Comparison of ENCODE assay signal across 25 cellular contexts in genomic region chr15:51071609-51072008, GRCh38. TPM values are rescaled to one million over a fixed set of nuclear protein-coding genes. Genes with fewer than 3 reads are reported as not detected.
DNase-seq lines count a peak whose midpoint lies in the region; ATAC-seq, FAIRE-seq and TF ChIP-seq lines count a peak whose summit lies in the region.
"Had no signal": no experiment of that assay in that cellular context is flagged by ENCODE, and none has a peak within 500 bp of the region (broad histone marks: within the 10 kb centered on the region; RNA-seq: fewer than 3 reads in every experiment).

No MANE protein-coding gene starts in this region.

- no TSS peak for BruUV-seq in GM12878 (replicated peaks; lab: Mats Ljungman, UMichigan)

- CTCF ChIA-PET in activated CD8-positive, alpha-beta T cell treated with anti-CD3 and anti-CD28 coated beads, Interleukin-2, amount 10 ng/mL, durations not matched to agents 7 days and 5 days (lab: Charles Lee) = no interaction called here
- CTCF ChIA-PET in activated CD8-positive, alpha-beta T cell treated with anti-CD3 and anti-CD28 coated beads for 36 hours (lab: Charles Lee) = no interaction called here
- CTCF ChIA-PET in GM12878 (lab: Yijun Ruan, JAX) = no interaction called here

- TF ChIP-seq EP300 in GM12878 (IDR thresholded peaks at IDR 0.05; ENCODE audit: borderline replicate concordance in 1 of 2, control insufficient read depth in 1 of 2, low read depth in 2 of 2, low read length in 2 of 2) = no peak

- H3K27ac ChIP-seq in GM12878 (ENCODE audit: control insufficient read depth, insufficient read depth) = no peak overlapping the region
- H3K27ac ChIP-seq: GM23248, SJCRH30 had no signal

- peaks cover 30% of the 10 kb centered on the region for H3K4me1 Mint-ChIP-seq in activated CD8-positive, alpha-beta T cell treated with anti-CD3 and anti-CD28 coated beads, Interleukin-2, amount 10 ng/mL, durations not matched to agents 7 days and 5 days (ENCODE audit: low read depth)
- peaks cover 15% of the 10 kb centered on the region for H3K4me1 Mint-ChIP-seq in activated CD8-positive, alpha-beta T cell treated with anti-CD3 and anti-CD28 coated beads for 36 hours (ENCODE audit: low read depth)
- H3K4me1 Mint-ChIP-seq: H9 had no signal

- no peak overlapping the region for H3K4me3 ChIP-seq in GM12878
- H3K4me3 ChIP-seq: GM23248, SJCRH30 had no signal

- in situ Hi-C loops in GM12878 (cut with MboI) = no loop called here

- H4K20me1 ChIP-seq in GM12878 (ENCODE audit: control insufficient read depth, insufficient read depth) = no peaks in the 10 kb centered on the region

- TF ChIP-seq CTCF in activated CD8-positive, alpha-beta T cell treated with anti-CD3 and anti-CD28 coated beads for 36 hours (IDR thresholded peaks at IDR 0.05) = no peak
- no peak for TF ChIP-seq CTCF in GM12878 (IDR thresholded peaks at IDR 0.05 in 2 of 3, conservative IDR thresholded peaks at IDR 0.05 in 1 of 3; ENCODE audit: control insufficient read depth in 2 of 3, extremely low read depth in 1 of 3, insufficient read depth in 1 of 3, low read depth in 3 of 3, low read length in 3 of 3)

- POLR2A ChIA-PET in activated CD8-positive, alpha-beta T cell treated with anti-CD3 and anti-CD28 coated beads, Interleukin-2, amount 10 ng/mL, durations not matched to agents 7 days and 5 days (lab: Charles Lee) = no interaction called here
- POLR2A ChIA-PET in activated CD8-positive, alpha-beta T cell treated with anti-CD3 and anti-CD28 coated beads for 36 hours (lab: Charles Lee) = no interaction called here
- POLR2A ChIA-PET in GM12878 (lab: Charles Lee) = no interaction called here

- H2AFZ ChIP-seq in GM12878 (ENCODE audit: control insufficient read depth, low read depth, low read length) = no peak overlapping the region
- H2AFZ ChIP-seq: GM23248 had no signal

- intact Hi-C loops in activated CD8-positive, alpha-beta T cell treated with anti-CD3 and anti-CD28 coated beads for 36 hours (cut with micrococcal nuclease) = no loop called here
- intact Hi-C loops in GM12878 (cut with micrococcal nuclease; ENCODE audit: unreplicated experiment) = no loop called here

- no peaks in the 10 kb centered on the region for H3K79me2 ChIP-seq in GM12878 (ENCODE audit: control insufficient read depth, insufficient read depth, low read length)

- H3K4me1 ChIP-seq in GM12878 (ENCODE audit: control insufficient read depth, insufficient read depth, low read length) = peaks cover 21% of the 10 kb centered on the region
- H3K4me1 ChIP-seq: Caco-2, SJCRH30 had no signal

- TF ChIP-seq RAD21 in GM12878 (IDR thresholded peaks at IDR 0.05; ENCODE audit: insufficient read depth, low read depth, low read length) = no peak

- RAD21 ChIA-PET in GM12878 (lab: Charles Lee; ENCODE audit: unreplicated experiment) = no interaction called here

- H3K4me2 ChIP-seq in GM12878 (ENCODE audit: control insufficient read depth, insufficient read depth) = no peak overlapping the region

- H3K36me3 Mint-ChIP-seq in activated CD8-positive, alpha-beta T cell treated with anti-CD3 and anti-CD28 coated beads, Interleukin-2, amount 10 ng/mL, durations not matched to agents 7 days and 5 days (ENCODE audit: low read depth) = peaks cover 5% of the 10 kb centered on the region
- no peaks in the 10 kb centered on the region for H3K36me3 Mint-ChIP-seq in activated CD8-positive, alpha-beta T cell treated with anti-CD3 and anti-CD28 coated beads for 36 hours (ENCODE audit: low read depth)
- H3K36me3 Mint-ChIP-seq: CD4-positive, alpha-beta memory T cell; IgD-negative memory B cell had no signal

- no peaks in the 10 kb centered on the region for H3K27me3 ChIP-seq in GM12878 (replicated peaks in 1 of 2; ENCODE audit: control insufficient read depth in 2 of 2, insufficient read depth in 2 of 2, low read length in 1 of 2)
- H3K27me3 ChIP-seq: SJCRH30 had no signal

- 43% methylated on average over 1 of the region's 1 CpG for WGBS in GM12878 (ENCODE audit: insufficient coverage, insufficient replicate concordance, low lambda C conversion rate, missing lambda C conversion rate)

- SMC1A ChIA-PET in GM12878 (lab: Charles Lee; ENCODE audit: uncharacterized antibody, unreplicated experiment) = no interaction called here

- no peaks in the 10 kb centered on the region; the same call in 2 of the 3 replicates for H3K9me3 ChIP-seq in GM12878 (replicated peaks; ENCODE audit: control insufficient read depth, insufficient read depth, low read length)
- H3K9me3 ChIP-seq: Caco-2, SJCRH30 had no signal

- no peak for FAIRE-seq in GM12891 (lab: Jason Lieb, UNC)
- no peak for FAIRE-seq in GM12878 (lab: Jason Lieb, UNC)
- FAIRE-seq: RCC 7860 had no signal

- H3K27ac Mint-ChIP-seq in activated CD8-positive, alpha-beta T cell treated with anti-CD3 and anti-CD28 coated beads, Interleukin-2, amount 10 ng/mL, durations not matched to agents 7 days and 5 days = peak overlapping the region; percentile 17
- H3K27ac Mint-ChIP-seq in activated CD8-positive, alpha-beta T cell treated with anti-CD3 and anti-CD28 coated beads for 36 hours = no peak overlapping the region
- H3K27ac Mint-ChIP-seq: H9, HFFc6, IgD-negative memory B cell had no signal

- no peak for DNase-seq in activated CD8-positive, alpha-beta T cell treated with anti-CD3 and anti-CD28 coated beads, Interleukin-2, amount 10 ng/mL, durations not matched to agents 7 days and 5 days
- DNase-seq in activated CD8-positive, alpha-beta T cell treated with anti-CD3 and anti-CD28 coated beads for 36 hours = no peak
- no peak for DNase-seq in GM12891 (ENCODE audit: insufficient read length, low spot score)
- peak; percentile 13 for DNase-seq in NAMALWA (ENCODE audit: low spot score)
- no peak for DNase-seq in GM12878 (ENCODE audit: low read depth, low spot score)
- DNase-seq in NCI-H2196 (lab: John Stamatoyannopoulos, UW; ENCODE audit: unreplicated experiment) = no peak
- no peak for DNase-seq in superior temporal gyrus (ENCODE audit: extremely low spot score)
- DNase-seq: Caco-2; CD4-positive, alpha-beta memory T cell; DMS 273 treated with DMSO at 0.1 percent for 48 hours; DMS79 treated with DMSO at 0.1 percent for 48 hours; GM23248; H9; HFFc6; NCI-H1105; NCI-H146; NCI-H2029; NCI-H345; NCI-H524; NCI-H774; NK-92 treated with Interleukin-12 subunit alpha and Interleukin-12 subunit beta, amount 100 ng/mL, for 24 hours; OCI-M1; SJCRH30 had no signal

- H3K27me3 Mint-ChIP-seq in activated CD8-positive, alpha-beta T cell treated with anti-CD3 and anti-CD28 coated beads, Interleukin-2, amount 10 ng/mL, durations not matched to agents 7 days and 5 days (ENCODE audit: low read depth) = peaks cover 13% of the 10 kb centered on the region
- H3K27me3 Mint-ChIP-seq in activated CD8-positive, alpha-beta T cell treated with anti-CD3 and anti-CD28 coated beads for 36 hours = no peaks in the 10 kb centered on the region
- H3K27me3 Mint-ChIP-seq: IgD-negative memory B cell had no signal

- TF ChIP-seq POLR2A in GM12891 (IDR thresholded peaks at IDR 0.05; ENCODE audit: low read depth, low read length) (no peak), GM12878 (IDR thresholded peaks at IDR 0.05; ENCODE audit: low read depth, low read length) (no peak)

- H3K36me3 ChIP-seq in GM12878 (ENCODE audit: control insufficient read depth in 2 of 2, insufficient read depth in 2 of 2, low read length in 1 of 2) = no peaks in the 10 kb centered on the region
- H3K36me3 ChIP-seq: SJCRH30 had no signal

- no peak overlapping the region for H3K4me3 Mint-ChIP-seq in activated CD8-positive, alpha-beta T cell treated with anti-CD3 and anti-CD28 coated beads, Interleukin-2, amount 10 ng/mL, durations not matched to agents 7 days and 5 days
- H3K4me3 Mint-ChIP-seq in activated CD8-positive, alpha-beta T cell treated with anti-CD3 and anti-CD28 coated beads for 36 hours = no peak overlapping the region
- H3K4me3 Mint-ChIP-seq: CD4-positive, alpha-beta memory T cell; H9; HFFc6; IgD-negative memory B cell had no signal

- ATAC-seq in activated CD8-positive, alpha-beta T cell treated with anti-CD3 and anti-CD28 coated beads, Interleukin-2, amount 10 ng/mL, durations not matched to agents 7 days and 5 days = no peak
- ATAC-seq in activated CD8-positive, alpha-beta T cell treated with anti-CD3 and anti-CD28 coated beads for 36 hours = no peak
- ATAC-seq in GM12878 = no peak

- no peak overlapping the region for H3K9ac ChIP-seq in GM12878 (ENCODE audit: control insufficient read depth, insufficient read depth, low read length)
- H3K9ac ChIP-seq: GM23248 had no signal

- no peaks in the 10 kb centered on the region for H3K9me3 Mint-ChIP-seq in activated CD8-positive, alpha-beta T cell treated with anti-CD3 and anti-CD28 coated beads, Interleukin-2, amount 10 ng/mL, durations not matched to agents 7 days and 5 days (ENCODE audit: insufficient read depth)
- H3K9me3 Mint-ChIP-seq in activated CD8-positive, alpha-beta T cell treated with anti-CD3 and anti-CD28 coated beads for 36 hours = no peaks in the 10 kb centered on the region
- H3K9me3 Mint-ChIP-seq: CD4-positive, alpha-beta memory T cell; H9; HFFc6 had no signal

TF ChIP-seq in GM12891, 5 proteins besides CTCF, POLR2A, EP300 and RAD21 (continues in another document):
- peak; percentile 61; the same call in 1 of the 2 replicates for TF ChIP-seq SPI1 (IDR thresholded peaks at IDR 0.05; ENCODE audit: low read depth, low read length)

TF ChIP-seq in GM12878, 131 proteins besides CTCF, POLR2A, EP300 and RAD21 (continues in another document):
- peak; percentile 68; the same call in 1 of the 2 replicates for TF ChIP-seq SPI1 (IDR thresholded peaks at IDR 0.05; ENCODE audit: borderline replicate concordance, insufficient read depth, low read depth, low read length)

RNA-seq across cellular contexts. Expression of gene TNFAIP8L3, which starts 23.1 kb away (rescaled TPM):
- not detected for total RNA-seq in activated CD8-positive, alpha-beta T cell treated with anti-CD3 and anti-CD28 coated beads, Interleukin-2, amount 10 ng/mL, durations not matched to agents 7 days and 5 days
- under 1 TPM in 1 of 2 experiments, not detected in 1; 0.14 TPM for total RNA-seq in activated CD8-positive, alpha-beta T cell treated with anti-CD3 and anti-CD28 coated beads for 36 hours
- 0.08 TPM for polyA plus RNA-seq in GM12891 (2012; ENCODE audit: low read depth, missing spikeins)
- total RNA-seq in GM12878 (2013; cell fraction: nucleolus; rRNA removed) = 0.21 and 0.86 TPM in 2 replicates
- not detected in 2 replicates for total RNA-seq in GM12878 (2014; rRNA removed)
- total RNA-seq in GM12878 (2014; rRNA removed; fragmentation: Illumina TruSeq; extraction: Trizol) = not detected in 2 replicates
- total RNA-seq in GM12878 (2021) = not detected in 2 replicates
- polyA plus RNA-seq in GM12878 (2011; ENCODE audit: low read depth) = 0.13 TPM
- polyA plus RNA-seq in GM12878 (2011; rRNA removed) = 0.14 and 0.22 TPM in 2 replicates
- polyA plus RNA-seq in GM12878 (2011; cell fraction: cytosol; rRNA removed) = 0.04 and 0.10 TPM in 2 replicates
- not detected in 2 replicates for polyA plus RNA-seq in GM12878 (2011; cell fraction: nucleus; rRNA removed)
- 0.28 and 0.46 TPM in 2 replicates for polyA plus RNA-seq in GM12878 (2012)
- polyA plus RNA-seq in GM12878 (2014; fragmentation: Illumina TruSeq; extraction: Trizol) = not detected in 2 replicates
- polyA plus RNA-seq in GM12878 (2014; fragmentation: Nextera tagmentation; extraction: Ambion mirVana) = not detected
- polyA plus RNA-seq in GM12878 (2014; rRNA removed) = not detected in 2 replicates
- not detected for polyA plus RNA-seq in GM12878 (2016; fragmentation: Nextera tagmentation; extraction: Ambion mirVana)
- polyA minus RNA-seq in GM12878 (2011; rRNA and poly(A)+ RNA removed) = not detected in 2 replicates
- not detected in 2 replicates for polyA minus RNA-seq in GM12878 (2011; cell fraction: cytosol; rRNA and poly(A)+ RNA removed)
- polyA minus RNA-seq in GM12878 (2011; cell fraction: nucleus; rRNA and poly(A)+ RNA removed) = not detected in 2 replicates
- total RNA-seq: Caco-2; CD4-positive, alpha-beta memory T cell had no signal
- polyA plus RNA-seq: CD4-positive, alpha-beta memory T cell; IgD-negative memory B cell had no signal
